ENCODE assay signal across 11 cellular contexts in the genomic region with DNA sequence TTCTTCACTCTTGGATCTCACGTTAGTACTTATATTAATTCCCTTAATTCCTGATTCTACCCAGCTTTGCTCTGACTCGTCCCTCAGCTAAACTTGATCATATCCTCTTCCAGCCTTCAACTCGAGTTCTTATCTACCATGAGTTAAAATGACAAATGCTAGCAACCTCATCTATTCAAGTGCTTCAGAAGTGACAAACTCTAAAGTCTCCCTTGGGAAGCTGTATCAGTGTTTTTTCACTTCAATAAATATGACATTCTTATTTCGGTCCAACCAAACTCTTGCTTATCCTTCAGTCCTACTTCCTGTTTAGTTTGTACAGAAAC.
DNase-seq lines count a peak whose midpoint lies in the region; ATAC-seq, FAIRE-seq and TF ChIP-seq lines count a peak whose summit lies in the region.
"Had no signal": no experiment of that assay in that cellular context is flagged by ENCODE, and none has a peak within 500 bp of the region (broad histone marks: within the 10 kb centered on the region; RNA-seq: fewer than 3 reads in every experiment).

No MANE protein-coding gene starts in this region.

- no peak overlapping the region for H3K4me3 Mint-ChIP-seq in astrocyte (ENCODE audit: unreplicated experiment)
- H3K4me3 Mint-ChIP-seq in activated CD8-positive, alpha-beta T cell treated with anti-CD3 and anti-CD28 coated beads, Interleukin-2, amount 10 ng/mL, durations not matched to agents 7 days and 5 days, result no peak overlapping the region
- H3K4me3 Mint-ChIP-seq: B cell had no signal

- TF ChIP-seq CTCF in A673 (conservative IDR thresholded peaks at IDR 0.05; ENCODE audit: low read depth, low read length), result no peak
- no peak for TF ChIP-seq CTCF in astrocyte (IDR thresholded peaks at IDR 0.05; ENCODE audit: insufficient read depth, low read depth, low read length)

- peak overlapping the region; percentile 1 for H3K27ac Mint-ChIP-seq in astrocyte (ENCODE audit: unreplicated experiment)
- no peak overlapping the region for H3K27ac Mint-ChIP-seq in activated CD8-positive, alpha-beta T cell treated with anti-CD3 and anti-CD28 coated beads, Interleukin-2, amount 10 ng/mL, durations not matched to agents 7 days and 5 days
- H3K27ac Mint-ChIP-seq: B cell had no signal

- WGBS in mesodermal cell (ENCODE audit: insufficient coverage in 2 of 2), 2 experiments, result 50 to 53% methylated on average over 4 of the region's 4 CpGs

- ATAC-seq in HG03135 (IDR thresholded peaks at IDR 0.05; ENCODE audit: unreplicated experiment) (peak; percentile 13), HG02571 (IDR thresholded peaks at IDR 0.05; ENCODE audit: unreplicated experiment) (no peak)
- no peak for ATAC-seq in activated CD8-positive, alpha-beta T cell treated with anti-CD3 and anti-CD28 coated beads, Interleukin-2, amount 10 ng/mL, durations not matched to agents 7 days and 5 days

- BruUV-seq in A673 (replicated peaks; lab: Mats Ljungman, UMichigan), result no TSS peak

- peak overlapping the region; percentile 13 for H3K4me2 ChIP-seq in astrocyte (ENCODE audit: low read length)

- CTCF ChIA-PET in A673 (lab: Charles Lee), result no interaction called here
- CTCF ChIA-PET in activated CD8-positive, alpha-beta T cell treated with anti-CD3 and anti-CD28 coated beads, Interleukin-2, amount 10 ng/mL, durations not matched to agents 7 days and 5 days (lab: Charles Lee), result interaction anchor here (1.5 kb wide), 1 partner anchor 86 kb away, joined by 3 read pairs; no protein-coding TSS in a partner anchor

- peaks cover 9% of the 10 kb centered on the region for H3K36me3 Mint-ChIP-seq in astrocyte (ENCODE audit: low read depth, unreplicated experiment)
- peaks cover 42% of the 10 kb centered on the region for H3K36me3 Mint-ChIP-seq in activated CD8-positive, alpha-beta T cell treated with anti-CD3 and anti-CD28 coated beads, Interleukin-2, amount 10 ng/mL, durations not matched to agents 7 days and 5 days (ENCODE audit: low read depth)

- H3K9me3 ChIP-seq in A673 (ENCODE audit: low read depth, low read length, poor library complexity, severe bottlenecking), result no peaks in the 10 kb centered on the region
- no peaks in the 10 kb centered on the region for H3K9me3 ChIP-seq in astrocyte (ENCODE audit: insufficient read depth, low read depth, low read length)
- H3K9me3 ChIP-seq in mesodermal cell (ENCODE audit: control insufficient read depth, low read length), result no peaks in the 10 kb centered on the region

- no peaks in the 10 kb centered on the region for H3K27me3 Mint-ChIP-seq in astrocyte (ENCODE audit: low read depth, unreplicated experiment)
- no peaks in the 10 kb centered on the region for H3K27me3 Mint-ChIP-seq in activated CD8-positive, alpha-beta T cell treated with anti-CD3 and anti-CD28 coated beads, Interleukin-2, amount 10 ng/mL, durations not matched to agents 7 days and 5 days (ENCODE audit: low read depth)
- H3K27me3 Mint-ChIP-seq: B cell had no signal

- peaks cover 21% of the 10 kb centered on the region for H3K4me1 Mint-ChIP-seq in astrocyte (ENCODE audit: low read depth, unreplicated experiment)
- H3K4me1 Mint-ChIP-seq in activated CD8-positive, alpha-beta T cell treated with anti-CD3 and anti-CD28 coated beads, Interleukin-2, amount 10 ng/mL, durations not matched to agents 7 days and 5 days (ENCODE audit: low read depth), result peaks cover 3% of the 10 kb centered on the region

- POLR2A ChIA-PET in A673 (lab: Charles Lee; ENCODE audit: low non-redundant PET), result no interaction called here
- POLR2A ChIA-PET in activated CD8-positive, alpha-beta T cell treated with anti-CD3 and anti-CD28 coated beads, Interleukin-2, amount 10 ng/mL, durations not matched to agents 7 days and 5 days (lab: Charles Lee), result no interaction called here

- H4K20me1 ChIP-seq in astrocyte (ENCODE audit: insufficient read depth, low read length), result peaks cover 67% of the 10 kb centered on the region

- no peak overlapping the region for H3K4me3 ChIP-seq in A673 (ENCODE audit: low read depth, low read length, poor library complexity, severe bottlenecking)
- no peak overlapping the region for H3K4me3 ChIP-seq in astrocyte (ENCODE audit: insufficient read depth, low read depth, low read length)
- H3K4me3 ChIP-seq in mesodermal cell (ENCODE audit: extremely low read depth, insufficient read depth, low read length, poor library complexity, severe bottlenecking), result no peak overlapping the region

- no peak overlapping the region for H2AFZ ChIP-seq in astrocyte (ENCODE audit: low read depth, low read length)

- H3K36me3 ChIP-seq in A673 (ENCODE audit: insufficient read depth, low read length, poor library complexity, severe bottlenecking) (peaks cover 6% of the 10 kb centered on the region), astrocyte (ENCODE audit: insufficient read depth, low read length) (peaks cover 6% of the 10 kb centered on the region), mesodermal cell (ENCODE audit: control insufficient read depth, insufficient read depth, low read length) (peaks cover 19% of the 10 kb centered on the region)

- intact Hi-C loops in A673 (cut with micrococcal nuclease; ENCODE audit: unreplicated experiment), result no loop called here

- H3K4me1 ChIP-seq in A673 (ENCODE audit: insufficient read depth, low read length, poor library complexity, severe bottlenecking) (peaks cover 23% of the 10 kb centered on the region), astrocyte (ENCODE audit: insufficient read depth, low read length) (no peaks in the 10 kb centered on the region), mesodermal cell (ENCODE audit: control insufficient read depth, insufficient read depth, low read length, poor library complexity, severe bottlenecking) (no peaks in the 10 kb centered on the region)

- no peak overlapping the region for H3K9ac ChIP-seq in astrocyte (ENCODE audit: low read length)

- peaks cover 57% of the 10 kb centered on the region for H3K79me2 ChIP-seq in astrocyte (ENCODE audit: insufficient read depth, low read length)

- no peak for FAIRE-seq in astrocyte (lab: Jason Lieb, UNC)

- no peaks in the 10 kb centered on the region for H3K9me3 Mint-ChIP-seq in astrocyte (ENCODE audit: unreplicated experiment)
- H3K9me3 Mint-ChIP-seq in activated CD8-positive, alpha-beta T cell treated with anti-CD3 and anti-CD28 coated beads, Interleukin-2, amount 10 ng/mL, durations not matched to agents 7 days and 5 days (ENCODE audit: insufficient read depth), result no peaks in the 10 kb centered on the region

- peak; percentile 14 for DNase-seq in A673 (ENCODE audit: low spot score)
- DNase-seq in astrocyte (ENCODE audit: low read depth), result no peak
- no peak for DNase-seq in activated CD8-positive, alpha-beta T cell treated with anti-CD3 and anti-CD28 coated beads, Interleukin-2, amount 10 ng/mL, durations not matched to agents 7 days and 5 days
- no peak for DNase-seq in NCI-H526 treated with DMSO at 0.1 percent for 48 hours (lab: John Stamatoyannopoulos, UW)
- DNase-seq in NK-92 (lab: John Stamatoyannopoulos, UW; ENCODE audit: unreplicated experiment), result no peak
- DNase-seq: NCI-H187, SIG-M5 had no signal

- peak overlapping the region; percentile 17 for H3K27ac ChIP-seq in A673 (ENCODE audit: low read depth, low read length, poor library complexity, severe bottlenecking)
- H3K27ac ChIP-seq in astrocyte (ENCODE audit: low read depth, low read length), result no peak overlapping the region
- peak overlapping the region; percentile 48 for H3K27ac ChIP-seq in mesodermal cell (ENCODE audit: low read depth, low read length, severe bottlenecking)

- no peaks in the 10 kb centered on the region for H3K27me3 ChIP-seq in A673 (replicated peaks; ENCODE audit: insufficient read depth, low read depth, low read length, poor library complexity)
- no peaks in the 10 kb centered on the region for H3K27me3 ChIP-seq in astrocyte (ENCODE audit: insufficient read depth, low read length)
